In genomic region chr6:128483472-128484135, GRCh38 we compare ENCODE assay signal across 15 cellular contexts. TPM values are rescaled to one million over a fixed set of nuclear protein-coding genes. Genes with fewer than 3 reads are reported as not detected.
DNase-seq lines count a peak whose midpoint lies in the region; ATAC-seq and TF ChIP-seq lines count a peak whose summit lies in the region.
"Had no signal": no experiment of that assay in that cellular context is flagged by ENCODE, and none has a peak within 500 bp of the region (broad histone marks: within the 10 kb centered on the region; RNA-seq: fewer than 3 reads in every experiment).

No MANE protein-coding gene starts in this region.

- peak overlapping the region; percentile 60; the same call in 1 of the 2 replicates for H3K27ac Mint-ChIP-seq in GM23338
- no peak overlapping the region for H3K27ac Mint-ChIP-seq in CD14-positive monocyte
- H3K27ac Mint-ChIP-seq: CD4-positive, CD25-positive, alpha-beta regulatory T cell had no signal

- H3K9me3 Mint-ChIP-seq in GM23338, result no peaks in the 10 kb centered on the region
- H3K9me3 Mint-ChIP-seq in CD14-positive monocyte, result peaks cover 0 to 2% (median 0%) of the 10 kb centered on the region in 7 donors
- H3K9me3 Mint-ChIP-seq: H9 had no signal

- intact Hi-C loops in CD14-positive monocyte (cut with micrococcal nuclease), result no loop called here

- no peak overlapping the region for H3K4me3 Mint-ChIP-seq in GM23338
- H3K4me3 Mint-ChIP-seq in CD14-positive monocyte, result no peak overlapping the region
- H3K4me3 Mint-ChIP-seq: CD4-positive, CD25-positive, alpha-beta regulatory T cell; H9 had no signal

- no peak overlapping the region for H3K27ac ChIP-seq in GM23338 (ENCODE audit: low read depth)
- H3K27ac ChIP-seq: PC-9, SK-N-MC had no signal

- peaks cover 35% of the 10 kb centered on the region for H3K4me1 ChIP-seq in GM23338 (ENCODE audit: insufficient read depth)

- H3K4me3 ChIP-seq in GM23338, result no peak overlapping the region
- H3K4me3 ChIP-seq: PC-9, SK-N-MC had no signal

- peaks cover 4% of the 10 kb centered on the region; the same call in 1 of the 2 replicates for H4K20me1 ChIP-seq in GM23338 (replicated peaks; ENCODE audit: insufficient read depth)

- no peaks in the 10 kb centered on the region for H3F3A ChIP-seq in GM23338 (replicated peaks; ENCODE audit: low read depth)

- TF ChIP-seq CTCF in GM23338 (conservative IDR thresholded peaks at IDR 0.05; ENCODE audit: low read depth in 2 of 2) (no peak), CD14-positive monocyte (IDR thresholded peaks at IDR 0.05) (no peak)

- DNase-seq in GM23338 (ENCODE audit: low spot score), result no peak
- DNase-seq in dermis microvascular lymphatic vessel endothelial cell (ENCODE audit: low read depth in 2 of 2), result peak; percentile 89 to 96
- DNase-seq in pons (ENCODE audit: low spot score), result peak; percentile 31
- DNase-seq in CD14-positive monocyte (ENCODE audit: low spot score), result no peak
- DNase-seq in kidney tubule cell (ENCODE audit: low spot score), result no peak
- no peak for DNase-seq in activated T-cell treated with anti-CD3 and anti-CD28 coated beads, Interleukin-2, amount 50 U/mL, for 48 hours
- DNase-seq: ACHN; AML-193; Caco-2; CD4-positive, CD25-positive, alpha-beta regulatory T cell; H9; NCI-H187; PC-9 had no signal

- H3K27me3 Mint-ChIP-seq in GM23338 (ENCODE audit: insufficient read depth, low read depth, poor library complexity), result no peaks in the 10 kb centered on the region
- no peaks in the 10 kb centered on the region for H3K27me3 Mint-ChIP-seq in CD14-positive monocyte (ENCODE audit: low read depth in 3 of 3)
- H3K27me3 Mint-ChIP-seq: CD4-positive, CD25-positive, alpha-beta regulatory T cell had no signal

- ATAC-seq in GM23338, result no peak

- no peak overlapping the region for H3K4me2 ChIP-seq in GM23338
- H3K4me2 ChIP-seq: PC-9 had no signal

- no peaks in the 10 kb centered on the region for H3K36me3 Mint-ChIP-seq in GM23338 (ENCODE audit: low read depth)
- H3K36me3 Mint-ChIP-seq in CD14-positive monocyte, result no peaks in the 10 kb centered on the region
- H3K36me3 Mint-ChIP-seq: CD4-positive, CD25-positive, alpha-beta regulatory T cell had no signal

- H3K9me2 ChIP-seq in GM23338 (ENCODE audit: insufficient read depth), result no peaks in the 10 kb centered on the region

- no peak overlapping the region for H2AFZ ChIP-seq in GM23338
- H2AFZ ChIP-seq: PC-9 had no signal

- peaks cover 82% of the 10 kb centered on the region for H3K79me2 ChIP-seq in GM23338 (replicated peaks; ENCODE audit: insufficient read depth)

- no peaks in the 10 kb centered on the region for H3K27me3 ChIP-seq in GM23338 (ENCODE audit: insufficient read depth)

- H3K4me1 Mint-ChIP-seq in GM23338 (peaks cover 47% of the 10 kb centered on the region), CD14-positive monocyte (no peaks in the 10 kb centered on the region)

- no peaks in the 10 kb centered on the region for H3K36me3 ChIP-seq in GM23338 (ENCODE audit: insufficient read depth)

TF ChIP-seq in GM23338, 12 proteins besides CTCF, POLR2A, EP300 and RAD21 (continues in another document):
- TF ChIP-seq ZNF114 (CRISPR knock-in tag; IDR thresholded peaks at IDR 0.05) (no peak), STAT1 (IDR thresholded peaks at IDR 0.05; ENCODE audit: unreplicated experiment) (no peak), ZNF331 (CRISPR knock-in tag; IDR thresholded peaks at IDR 0.05; ENCODE audit: low read depth) (no peak), CREB1 (CRISPR knock-in tag; IDR thresholded peaks at IDR 0.05; ENCODE audit: low read depth) (no peak), EZH2 (IDR thresholded peaks at IDR 0.05; ENCODE audit: low read depth, unreplicated experiment) (no peak), NANOG (IDR thresholded peaks at IDR 0.05; ENCODE audit: borderline replicate concordance) (no peak), JUNB (IDR thresholded peaks at IDR 0.05; ENCODE audit: unreplicated experiment) (no peak), EZH2phosphoT487 (IDR thresholded peaks at IDR 0.05; ENCODE audit: unreplicated experiment) (no peak), ETS1 (IDR thresholded peaks at IDR 0.05) (no peak)

TF ChIP-seq in PFSK-1, 5 proteins besides CTCF, POLR2A, EP300 and RAD21:
- TF ChIP-seq FOXP2 (optimal IDR thresholded peaks at IDR 0.05; ENCODE audit: borderline replicate concordance, extremely low read depth, extremely low read length, insufficient read depth) (no peak), SIN3A (IDR thresholded peaks at IDR 0.05; ENCODE audit: borderline replicate concordance, insufficient read depth, low read length) (peak; percentile 51; the same call in 1 of the 2 replicates), POLR2AphosphoS5 (IDR thresholded peaks at IDR 0.05; ENCODE audit: low read depth, low read length) (no peak), REST (IDR thresholded peaks at IDR 0.05; ENCODE audit: insufficient read depth in 1 of 2, low read depth in 2 of 2, low read length in 2 of 2) (no peak; a peak in 1 of 4 replicates), TAF1 (IDR thresholded peaks at IDR 0.05; ENCODE audit: borderline replicate concordance, insufficient read depth, low read length) (no peak)

RNA-seq across cellular contexts. Expression of gene PTPRK, which starts 36.8 kb away (rescaled TPM):
- total RNA-seq in GM23338 (2014; rRNA removed; shearing (Covaris generic)), result 46.1 and 56.4 TPM in 2 replicates
- polyA plus RNA-seq in GM23338 (2016; fragmentation: Nextera tagmentation; extraction: Ambion mirVana) (20.7 and 26.9 TPM in 2 replicates), CD14-positive monocyte (not detected)
- polyA plus RNA-seq in PFSK-1 (2012; ENCODE audit: insufficient read length, low read depth), result 21.3 TPM
- 87.4 and 118 TPM in 2 replicates for total RNA-seq in dermis microvascular lymphatic vessel endothelial cell

Comparison
In these comparisons a context has a peak if more than half of its experiments do, and no peak if none do; other contexts are left out.
1. DNase-seq: peak in dermis microvascular lymphatic vessel endothelial cell (2 of 2) and pons (single experiment); none in GM23338 (single experiment), CD14-positive monocyte (single experiment), kidney tubule cell (single experiment) and activated T-cell treated with anti-CD3 and anti-CD28 coated beads, Interleukin-2, amount 50 U/mL, for 48 hours (0 of 2).